20 cellular contexts compared by ENCODE assay signal in the genomic region with DNA sequence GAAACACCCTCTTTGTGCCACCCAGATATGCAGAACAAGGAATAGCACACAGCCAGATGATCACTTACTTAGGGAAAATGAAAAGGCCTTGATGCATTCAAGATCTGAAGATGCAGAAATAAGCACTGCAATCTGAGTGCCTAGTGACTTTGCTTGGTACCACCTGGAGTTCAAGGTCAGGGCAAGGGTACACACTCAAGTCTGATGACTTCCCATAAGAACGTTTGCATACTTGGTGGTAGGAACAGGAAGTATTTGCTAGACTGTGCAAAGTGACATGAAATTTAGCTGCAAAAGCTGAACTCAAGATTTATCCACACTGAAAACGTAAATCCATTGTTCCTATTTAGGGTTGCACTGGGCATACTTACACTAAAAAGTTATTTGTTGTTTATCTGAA.
"Had no signal": no experiment of that assay in that cellular context is flagged by ENCODE, and none has a peak within 500 bp of the region (broad histone marks: within the 10 kb centered on the region; RNA-seq: fewer than 3 reads in every experiment).

No MANE protein-coding gene starts in this region.

- H3K4me3 Mint-ChIP-seq: neural crest cell; stimulated activated naive CD8-positive, alpha-beta T cell treated with anti-CD3 and anti-CD28 coated beads, Interleukin-15, Interleukin-2, amounts not matched to agents 100 ng/mL and 50 ng/mL, for 24 hours; T-cell had no signal

- H3K27me3 Mint-ChIP-seq: T-cell had no signal

- H3K4me1 ChIP-seq: esophagus muscularis mucosa had no signal

- H3K36me3 ChIP-seq: esophagus muscularis mucosa, right lobe of liver, suprapubic skin had no signal

- H3K4me3 ChIP-seq: body of pancreas, esophagus muscularis mucosa, right lobe of liver, smooth muscle cell, suprapubic skin had no signal

- H3K27me3 ChIP-seq: body of pancreas, esophagus muscularis mucosa, right lobe of liver, suprapubic skin had no signal

- H3K36me3 Mint-ChIP-seq: T-cell had no signal

- H3K27ac Mint-ChIP-seq: activated naive CD4-positive, alpha-beta T cell treated with anti-CD3 and anti-CD28 coated beads, Interleukin-2, amount 50 U/mL, for 72 hours; stimulated activated naive CD8-positive, alpha-beta T cell treated with anti-CD3 and anti-CD28 coated beads, Interleukin-15, Interleukin-2, amounts not matched to agents 100 ng/mL and 50 ng/mL, for 24 hours had no signal

- H3K27ac ChIP-seq: body of pancreas, esophagus muscularis mucosa, right lobe of liver, suprapubic skin, VCaP had no signal

- ATAC-seq: activated naive CD4-positive, alpha-beta T cell treated with anti-CD3 and anti-CD28 coated beads, Interleukin-2, amount 50 U/mL, for 72 hours; body of pancreas; left ventricle myocardium superior had no signal

- DNase-seq: activated CD4-positive, alpha-beta T cell treated with anti-CD3 and anti-CD28 coated beads for 1 hour; activated CD4-positive, alpha-beta T cell treated with anti-CD3 and anti-CD28 coated beads, Interleukin-2, amount 50 U/mL, for 4 hours; activated effector memory CD4-positive, alpha-beta T cell treated with anti-CD3 and anti-CD28 coated beads, Interleukin-2, amount 50 U/mL, for 16 hours; activated T-cell treated with anti-CD3 and anti-CD28 coated beads, Interleukin-2, amount 50 U/mL, for 48 hours; amygdala; body of pancreas; caudate nucleus; hippocampal formation; kidney; left ventricle myocardium superior; mesendoderm; right lobe of liver; T-cell had no signal

- H3K9me3 ChIP-seq: body of pancreas, right lobe of liver, suprapubic skin had no signal
